In the genomic region with DNA sequence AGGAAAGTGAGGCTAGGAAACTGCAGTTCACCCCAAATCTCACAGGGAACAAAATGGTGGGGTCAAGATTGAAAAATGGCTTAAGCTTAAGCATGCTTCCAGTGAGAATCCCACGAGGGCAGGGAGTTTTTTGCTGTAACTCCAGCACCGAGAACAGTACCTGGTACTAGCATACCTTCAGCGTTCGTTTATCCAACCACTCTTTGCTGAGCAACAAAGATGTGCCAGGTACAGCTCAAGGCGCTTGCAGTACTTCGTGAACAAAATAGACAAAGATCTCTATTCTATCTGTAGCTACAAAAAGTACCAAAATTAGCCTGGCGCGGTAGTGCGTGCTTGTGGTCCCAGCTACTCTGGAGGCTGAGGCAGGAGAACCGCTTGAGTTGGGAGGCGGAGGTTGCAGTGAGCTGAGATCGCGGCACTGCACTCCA, we compare ENCODE assay signal across 8 cellular contexts. TPM values are rescaled to one million over a fixed set of nuclear protein-coding genes. Genes with fewer than 3 reads are reported as not detected.
DNase-seq lines count a peak whose midpoint lies in the region; ATAC-seq, FAIRE-seq and TF ChIP-seq lines count a peak whose summit lies in the region.

No MANE protein-coding gene starts in this region.

- H3K27me3 ChIP-seq in hepatocyte = no peaks in the 10 kb centered on the region
- H3K27me3 ChIP-seq in small intestine (ENCODE audit: control insufficient read depth in 2 of 2, insufficient read depth in 2 of 2, low read length in 2 of 2) = no peaks in the 10 kb centered on the region

- no peak for DNase-seq in AG09309 (ENCODE audit: low read depth)
- DNase-seq in HFFc6 = no peak
- DNase-seq in activated effector memory CD4-positive, alpha-beta T cell treated with Interleukin-2 at 50 U/mL for 16 hours = peak; percentile 4
- no peak for DNase-seq in hepatocyte (ENCODE audit: low spot score)
- peak; percentile 7 for DNase-seq in small intestine
- no peak for DNase-seq in iPS-NIHi7 (ENCODE audit: extremely low spot score)
- DNase-seq in G401 (ENCODE audit: low spot score) = no peak

- H3K4me1 Mint-ChIP-seq in HFFc6 (ENCODE audit: low read depth) = peaks cover 19% of the 10 kb centered on the region

- WGBS in hepatocyte (ENCODE audit: low lambda C conversion rate, missing lambda C conversion rate) = 75% methylated on average over 13 of the region's 13 CpGs
- 61 to 65% (median 63%) methylated on average over 13 of the region's 13 CpGs for WGBS in small intestine, 3 donors

- peak overlapping the region; percentile 99 for H3K4me3 Mint-ChIP-seq in HFFc6

- H3K9me3 Mint-ChIP-seq in HFFc6 = no peaks in the 10 kb centered on the region

- no peak for FAIRE-seq in small intestine (lab: Jason Lieb, UNC)

- H3K4me3 ChIP-seq in AG09309 (ENCODE audit: control insufficient read depth, low read depth, low read length) (peak overlapping the region; percentile 95), hepatocyte (peak overlapping the region; percentile 43), small intestine (ENCODE audit: low read depth in 1 of 2, low read length in 2 of 2) (peak overlapping the region; percentile 74 to 100)

- H4K20me1 ChIP-seq in hepatocyte (ENCODE audit: insufficient read depth, poor library complexity, severe bottlenecking) = peaks cover 32% of the 10 kb centered on the region

- H3K36me3 ChIP-seq in hepatocyte (replicated peaks; ENCODE audit: insufficient read depth, low read depth) (no peaks in the 10 kb centered on the region), small intestine (ENCODE audit: control insufficient read depth in 2 of 2, insufficient read depth in 2 of 2, low read length in 2 of 2) (no peaks in the 10 kb centered on the region)

- H3K4me2 ChIP-seq in hepatocyte = peak overlapping the region; percentile 78

- no peak for ATAC-seq in HG03342 (IDR thresholded peaks at IDR 0.05; ENCODE audit: unreplicated experiment)

- H3K27ac Mint-ChIP-seq in HFFc6 = peak overlapping the region; percentile 92

- in situ Hi-C loops in G401 (cut with HindIII; ENCODE audit: low sequenced_read_pairs) = no loop called here

- H3K27me3 Mint-ChIP-seq in HFFc6 (ENCODE audit: insufficient read depth) = no peaks in the 10 kb centered on the region

- peaks cover 52% of the 10 kb centered on the region for H3K79me2 ChIP-seq in hepatocyte

- H3K4me1 ChIP-seq in hepatocyte (ENCODE audit: insufficient read depth) (peaks cover 19% of the 10 kb centered on the region), small intestine (ENCODE audit: control insufficient read depth in 2 of 2, insufficient read depth in 1 of 2, low read depth in 1 of 2, low read length in 1 of 2) (peaks cover 0 to 6% of the 10 kb centered on the region in 2 donors)

- H3K27ac ChIP-seq in hepatocyte (peak overlapping the region; percentile 84), small intestine (ENCODE audit: low read depth in 1 of 2, low read length in 1 of 2) (peak overlapping the region; percentile 85 to 97)

- H3K9me3 ChIP-seq in hepatocyte (ENCODE audit: low read depth) (no peaks in the 10 kb centered on the region), small intestine (ENCODE audit: control insufficient read depth, low read depth) (no peaks in the 10 kb centered on the region)

- H3K36me3 Mint-ChIP-seq in HFFc6 (ENCODE audit: low read depth) = no peaks in the 10 kb centered on the region

- H3K9me2 ChIP-seq in hepatocyte (replicated peaks; ENCODE audit: insufficient read depth) = no peaks in the 10 kb centered on the region

- H2AFZ ChIP-seq in hepatocyte = peak overlapping the region; percentile 86

- TF ChIP-seq CTCF in AG09309 (IDR thresholded peaks at IDR 0.05; ENCODE audit: control insufficient read depth, insufficient read depth, low read depth, low read length, missing control alignments) = no peak
- TF ChIP-seq CTCF in HFFc6 (IDR thresholded peaks at IDR 0.05) = no peak
- TF ChIP-seq CTCF in hepatocyte (IDR thresholded peaks at IDR 0.05; ENCODE audit: poor library complexity) = no peak

RNA-seq across cellular contexts. Expression of a gene that starts 0.8 kb away (rescaled TPM):
- total RNA-seq in HFFc6 (2021; fragmentation: NEBNext Ultra II Directional; extraction: Animal tissue kit (Norgen Biotek cat#: 25700)) = 10 to 100 TPM; 35.2 to 47.1 (median 40.8) TPM
- total RNA-seq in hepatocyte = 35.2 and 36.2 TPM in 2 replicates
- polyA plus RNA-seq in hepatocyte (24.7 and 27.1 TPM in 2 replicates), small intestine (10 to 100 TPM; 22.6 to 25.7 (median 22.9) TPM)
- 32.2 and 58.9 TPM in 2 replicates for total RNA-seq in G401 (2014; rRNA removed; shearing (Covaris generic))

RNA-seq across cellular contexts. Expression of a gene that starts 10.0 kb away (rescaled TPM):
- total RNA-seq in HFFc6 (2021; fragmentation: NEBNext Ultra II Directional; extraction: Animal tissue kit (Norgen Biotek cat#: 25700)) = 10 to 100 TPM; 29.6 to 39.2 (median 32.7) TPM
- total RNA-seq in hepatocyte = 18.2 and 20.4 TPM in 2 replicates
- 30.1 and 33.1 TPM in 2 replicates for polyA plus RNA-seq in hepatocyte
- 10 to 100 TPM; 10.5 to 24.7 (median 13.5) TPM for polyA plus RNA-seq in small intestine
- 59.2 and 64.2 TPM in 2 replicates for total RNA-seq in G401 (2014; rRNA removed; shearing (Covaris generic))

RNA-seq across cellular contexts. Expression of a gene that starts 47.1 kb away (rescaled TPM):
- 1 to 10 TPM; 4.7 to 7.2 (median 5.6) TPM for total RNA-seq in HFFc6 (2021; fragmentation: NEBNext Ultra II Directional; extraction: Animal tissue kit (Norgen Biotek cat#: 25700))
- 6.3 and 10.5 TPM in 2 replicates for total RNA-seq in hepatocyte
- polyA plus RNA-seq in hepatocyte = 0.97 and 3.1 TPM in 2 replicates
- polyA plus RNA-seq in small intestine = 1 to 10 TPM in 1 of 3 donors, under 1 TPM in 2; under 0.01 to 1.2 (median 0.22) TPM
- total RNA-seq in G401 (2014; rRNA removed; shearing (Covaris generic)) = 3.5 and 4.8 TPM in 2 replicates

RNA-seq across cellular contexts. Expression of a gene that starts 50.8 kb away (rescaled TPM):
- total RNA-seq in HFFc6 (2021; fragmentation: NEBNext Ultra II Directional; extraction: Animal tissue kit (Norgen Biotek cat#: 25700)) = 100 to 1,000 TPM; 495 to 626 (median 613) TPM
- total RNA-seq in hepatocyte = 239 and 246 TPM in 2 replicates
- polyA plus RNA-seq in hepatocyte (829 and 881 TPM in 2 replicates), small intestine (100 to 1,000 TPM in 1 of 3 donors, 10 to 100 TPM in 2; 35.8 to 209 (median 67.6) TPM)
- total RNA-seq in G401 (2014; rRNA removed; shearing (Covaris generic)) = 86.5 and 145 TPM in 2 replicates

Comparison
In these comparisons a context has a peak if more than half of its experiments do, and no peak if none do; other contexts are left out.
1. DNase-seq: peak in activated effector memory CD4-positive, alpha-beta T cell treated with Interleukin-2 at 50 U/mL for 16 hours (single experiment) and small intestine (single experiment); none in AG09309 (single experiment), HFFc6 (single experiment), hepatocyte (single experiment), iPS-NIHi7 (single experiment) and G401 (single experiment).
2. H3K4me3 ChIP-seq: peak in every context shown above with its lines; median percentile 95 in AG09309; 87 in small intestine; 43 in hepatocyte.